In genomic region chr2:213266421-213266820, GRCh38 we compare ENCODE assay signal across 22 cellular contexts. TPM values are rescaled to one million over a fixed set of nuclear protein-coding genes. Genes with fewer than 3 reads are reported as not detected.
A peak's percentile ranks its signal among the peaks of the same experiment; 100 is the strongest.
DNase-seq lines count a peak whose midpoint lies in the region; ATAC-seq and TF ChIP-seq lines count a peak whose summit lies in the region.
"Had no signal": no experiment of that assay in that cellular context is flagged by ENCODE, and none has a peak within 500 bp of the region (broad histone marks: within the 10 kb centered on the region; RNA-seq: fewer than 3 reads in every experiment).

No MANE protein-coding gene starts in this region.

- dilution Hi-C loops in mammary epithelial cell (cut with HindIII; ENCODE audit: low sequenced_read_pairs) = no loop called here

- H3K27me3 ChIP-seq in mammary epithelial cell (ENCODE audit: insufficient read depth, low read length) = peaks cover 2% of the 10 kb centered on the region
- H3K27me3 ChIP-seq in ectodermal cell (ENCODE audit: control insufficient read depth, insufficient read depth, low read length, poor library complexity, severe bottlenecking) = no peaks in the 10 kb centered on the region
- H3K27me3 ChIP-seq: BE2C had no signal

- BruUV-seq in mammary epithelial cell (replicated peaks; lab: Mats Ljungman, UMichigan) (no TSS peak), MCF 10A (replicated peaks; lab: Mats Ljungman, UMichigan) (no TSS peak)

- H3K27me3 Mint-ChIP-seq in MCF 10A (ENCODE audit: insufficient read depth, unreplicated experiment) (no peaks in the 10 kb centered on the region), nephron progenitor cell (ENCODE audit: low read depth, poor library complexity) (no peaks in the 10 kb centered on the region)
- H3K27me3 Mint-ChIP-seq: CD4-positive, alpha-beta T cell had no signal

- TF ChIP-seq CTCF in mammary epithelial cell (conservative IDR thresholded peaks at IDR 0.05 in 1 of 2, IDR thresholded peaks at IDR 0.05 in 1 of 2; ENCODE audit: extremely low read depth in 1 of 2, insufficient read depth in 1 of 2, low read depth in 1 of 2, low read length in 2 of 2) (no peak), MCF 10A (IDR thresholded peaks at IDR 0.05; ENCODE audit: unreplicated experiment) (no peak), nephron progenitor cell (IDR thresholded peaks at IDR 0.05) (no peak)

- H3K4me2 ChIP-seq in mammary epithelial cell (ENCODE audit: insufficient read depth, low read depth, low read length) = no peak overlapping the region
- H3K4me2 ChIP-seq: GM23338, PC-9 had no signal

- H3K27ac Mint-ChIP-seq in MCF 10A (ENCODE audit: low read depth, unreplicated experiment) (no peak overlapping the region), nephron progenitor cell (peak overlapping the region; percentile 93)
- H3K27ac Mint-ChIP-seq: CD4-positive, alpha-beta T cell; GM23338 had no signal

- intact Hi-C loops in mammary epithelial cell (cut with micrococcal nuclease) = no loop called here
- intact Hi-C loops in MCF 10A (cut with micrococcal nuclease) = no loop called here

- H3K9me3 Mint-ChIP-seq in MCF 10A (ENCODE audit: unreplicated experiment) (no peaks in the 10 kb centered on the region), nephron progenitor cell (no peaks in the 10 kb centered on the region)
- H3K9me3 Mint-ChIP-seq: CD4-positive, alpha-beta T cell; GM23338 had no signal

- H3K36me3 ChIP-seq in mammary epithelial cell (ENCODE audit: insufficient read depth, low read length) (no peaks in the 10 kb centered on the region), ectodermal cell (ENCODE audit: control insufficient read depth, insufficient read depth, low read length) (no peaks in the 10 kb centered on the region)
- H3K36me3 ChIP-seq: BE2C had no signal

- H3K79me2 ChIP-seq in mammary epithelial cell (ENCODE audit: insufficient read depth, low read length) = no peaks in the 10 kb centered on the region

- H3K4me3 ChIP-seq in mammary epithelial cell (replicated peaks in 1 of 3; ENCODE audit: insufficient read depth in 1 of 3, low read depth in 2 of 3, low read length in 3 of 3) (no peak overlapping the region), ectodermal cell (ENCODE audit: insufficient read depth, low read depth, low read length) (no peak overlapping the region)
- H3K4me3 ChIP-seq: GM12878, GM23338, K562, PC-9 had no signal

- CTCF ChIA-PET in mammary epithelial cell (lab: Charles Lee; ENCODE audit: low non-redundant PET) = no interaction called here
- CTCF ChIA-PET in MCF 10A (lab: Yijun Ruan, JAX) = interaction anchor here (1.0 to 1.5 kb wide), 2 partner anchors 13 to 20 kb away, joined by 3 to 4 read pairs; no protein-coding TSS in a partner anchor

- no peaks in the 10 kb centered on the region for H3K9me3 ChIP-seq in mammary epithelial cell (replicated peaks; ENCODE audit: insufficient read depth, low read length)
- H3K9me3 ChIP-seq in ectodermal cell (ENCODE audit: control insufficient read depth, low read length) = no peaks in the 10 kb centered on the region
- H3K9me3 ChIP-seq: BE2C had no signal

- WGBS in mammary epithelial cell (ENCODE audit: low coverage, missing lambda C conversion rate) = 83% methylated on average over 2 of the region's 2 CpGs
- WGBS in ectodermal cell, 2 experiments = 89 to 100% methylated on average over 2 of the region's 2 CpGs

- no peak overlapping the region for H3K27ac ChIP-seq in mammary epithelial cell (ENCODE audit: insufficient read depth, low read depth, low read length)
- peak overlapping the region; percentile 9 for H3K27ac ChIP-seq in ectodermal cell (ENCODE audit: insufficient read depth, low read depth, low read length, poor library complexity, severe bottlenecking)
- H3K27ac ChIP-seq: PC-9, RWPE1 had no signal

- no peaks in the 10 kb centered on the region for H3K4me1 ChIP-seq in mammary epithelial cell (ENCODE audit: insufficient read depth, low read length)
- H3K4me1 ChIP-seq in ectodermal cell (ENCODE audit: control insufficient read depth, insufficient read depth, low read length) = peaks cover 5% of the 10 kb centered on the region

- peak overlapping the region; percentile 1 for H2AFZ ChIP-seq in mammary epithelial cell (ENCODE audit: low read depth, low read length)
- H2AFZ ChIP-seq: GM23338, PC-9 had no signal

- H3K4me1 Mint-ChIP-seq in MCF 10A (ENCODE audit: insufficient read depth, unreplicated experiment) (no peaks in the 10 kb centered on the region), nephron progenitor cell (peaks cover 11% of the 10 kb centered on the region)

- H3K9ac ChIP-seq in mammary epithelial cell (ENCODE audit: insufficient read depth, low read length) = no peak overlapping the region

- DNase-seq in mammary epithelial cell (no peak), MCF 10A (ENCODE audit: unreplicated experiment) (no peak), nephron progenitor cell (no peak), AG08396 (ENCODE audit: low spot score) (no peak), KG1 (lab: John Stamatoyannopoulos, UW) (no peak), anterior cingulate cortex (lab: John Stamatoyannopoulos, UW) (no peak)
- DNase-seq: 8988T; BE2C; CD4-positive, alpha-beta T cell; DMS153; NCI-H1417; NCI-H187; NCI-H226; NCI-H524; PC-9; SIG-M5 had no signal

- POLR2A ChIA-PET in MCF 10A (lab: Yijun Ruan, JAX) = no interaction called here

- H3K4me3 Mint-ChIP-seq in MCF 10A (ENCODE audit: unreplicated experiment) = no peak overlapping the region
- no peak overlapping the region for H3K4me3 Mint-ChIP-seq in nephron progenitor cell
- H3K4me3 Mint-ChIP-seq: CD4-positive, alpha-beta T cell; GM23338 had no signal

- in situ Hi-C loops in mammary epithelial cell (cut with MboI; ENCODE audit: low sequenced_read_pairs in 2 of 2) = loop anchor here in 1 of 2 donors (25.0 kb wide), 1 partner anchor 521 kb away; no protein-coding TSS in a partner anchor

- H4K20me1 ChIP-seq in mammary epithelial cell (ENCODE audit: insufficient read depth, low read length) = no peaks in the 10 kb centered on the region

- H3K36me3 Mint-ChIP-seq in MCF 10A (ENCODE audit: insufficient read depth, unreplicated experiment) (no peaks in the 10 kb centered on the region), nephron progenitor cell (ENCODE audit: low read depth) (no peaks in the 10 kb centered on the region)

- ATAC-seq in HG03520 (IDR thresholded peaks at IDR 0.05; ENCODE audit: unreplicated experiment) = no peak
- ATAC-seq: GM12878, GM23338, K562 had no signal

RNA-seq across cellular contexts. Expression of gene SPAG16, which starts 17.8 kb away (rescaled TPM):
- 10 to 100 TPM; 13.6 to 16.2 TPM for total RNA-seq in mammary epithelial cell
- 11.0 TPM for polyA plus RNA-seq in mammary epithelial cell
- not detected for polyA minus RNA-seq in mammary epithelial cell
- 11.5 and 14.3 TPM in 2 replicates for total RNA-seq in MCF 10A (2022)
- polyA plus RNA-seq in ectodermal cell (2013, experiment 1 of 4) = 40.8 TPM
- polyA plus RNA-seq in ectodermal cell (2013, experiment 2 of 4) = 38.5 TPM
- polyA plus RNA-seq in ectodermal cell (2013, experiment 3 of 4) = 40.3 TPM
- 41.3 TPM for polyA plus RNA-seq in ectodermal cell (2013, experiment 4 of 4)
